Comparison of ENCODE assay signal across 12 cellular contexts in the genomic region with DNA sequence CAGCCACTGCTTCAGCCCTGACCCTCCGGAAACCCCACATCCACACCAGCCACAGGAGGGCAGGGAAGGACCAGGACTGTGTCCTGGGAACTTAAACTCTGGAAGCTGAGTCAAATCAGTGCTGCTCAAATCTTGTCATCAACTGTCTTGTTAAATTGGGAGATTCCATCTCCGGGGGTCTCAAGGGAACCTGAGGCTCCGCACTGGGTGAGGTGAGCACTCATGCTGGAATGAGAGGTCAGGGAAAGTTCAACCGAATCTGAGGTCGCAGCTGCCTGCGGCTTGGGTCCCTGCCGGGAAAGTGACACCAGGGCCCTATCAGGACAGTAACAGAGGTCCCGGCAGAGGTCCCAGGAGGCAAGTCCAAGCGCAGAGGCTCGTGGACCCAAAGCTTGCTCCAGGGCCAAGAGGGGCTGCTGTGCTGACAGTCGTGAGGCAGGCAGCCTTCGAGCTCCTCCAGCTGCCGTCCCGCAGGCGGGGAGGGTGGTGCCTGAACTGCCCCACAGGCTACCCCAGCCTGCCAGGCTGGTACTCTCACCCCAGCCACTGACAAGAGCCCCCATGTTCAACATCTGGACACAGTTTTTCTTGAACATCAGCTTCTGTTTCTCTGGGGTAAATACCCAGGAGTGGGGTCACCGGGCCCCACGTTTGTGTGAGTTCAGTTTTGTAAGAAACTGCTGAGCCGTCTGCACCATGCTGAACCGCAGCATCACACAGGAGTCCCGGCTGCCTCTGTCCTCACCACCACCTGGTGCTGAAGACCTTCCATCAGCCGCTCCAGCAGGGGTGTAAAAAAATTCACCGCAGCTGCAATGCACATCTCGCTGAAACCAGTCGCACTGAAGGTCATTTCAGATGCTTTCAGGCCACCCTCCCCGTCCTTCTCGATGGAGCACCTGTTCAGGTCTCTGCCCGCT.
DNase-seq lines count a peak whose midpoint lies in the region; ATAC-seq, FAIRE-seq and TF ChIP-seq lines count a peak whose summit lies in the region.
"Had no signal": no experiment of that assay in that cellular context is flagged by ENCODE, and none has a peak within 500 bp of the region (broad histone marks: within the 10 kb centered on the region; RNA-seq: fewer than 3 reads in every experiment).

No MANE protein-coding gene starts in this region.

- TF ChIP-seq EP300 in HepG2 (IDR thresholded peaks at IDR 0.05; ENCODE audit: low read depth in 2 of 2, low read length in 2 of 2) (no peak), HepG2 (CRISPR knock-in tag; IDR thresholded peaks at IDR 0.05; ENCODE audit: borderline replicate concordance) (no peak)

- in situ Hi-C loops in HepG2 (cut with HindIII; ENCODE audit: extremely low pct_ligation_motif_present, low pct_unique_long_range_greater_than_20kb), result no loop called here

- H3K9me3 ChIP-seq in HepG2 (ENCODE audit: low read length) (no peaks in the 10 kb centered on the region), upper lobe of right lung (no peaks in the 10 kb centered on the region), vagina (no peaks in the 10 kb centered on the region)
- H3K9me3 ChIP-seq: prostate gland had no signal

- H3K36me3 ChIP-seq in HepG2 (replicated peaks in 1 of 2; ENCODE audit: control insufficient read depth in 1 of 2, insufficient read depth in 2 of 2, low read length in 2 of 2) (no peaks in the 10 kb centered on the region), upper lobe of right lung (no peaks in the 10 kb centered on the region), vagina (no peaks in the 10 kb centered on the region)
- H3K36me3 ChIP-seq: prostate gland had no signal

- H3K4me1 ChIP-seq in HepG2 (ENCODE audit: insufficient read depth, low read length) (no peaks in the 10 kb centered on the region), upper lobe of right lung (no peaks in the 10 kb centered on the region), vagina (peaks cover 22% of the 10 kb centered on the region)
- H3K4me1 ChIP-seq: prostate gland had no signal

- 77% methylated on average over 15 of the region's 27 CpGs for WGBS in HepG2 (ENCODE audit: low lambda C conversion rate)

- H3K79me2 ChIP-seq in HepG2 (ENCODE audit: insufficient read depth, low read length), result no peaks in the 10 kb centered on the region

- no peaks in the 10 kb centered on the region for H4K20me1 ChIP-seq in HepG2 (ENCODE audit: insufficient read depth, low read length)

- POLR2A ChIA-PET in HepG2 (lab: Yijun Ruan, JAX), result no interaction called here

- H3K27me3 ChIP-seq in HepG2 (ENCODE audit: control insufficient read depth in 1 of 2, insufficient read depth in 2 of 2, low read length in 2 of 2) (no peaks in the 10 kb centered on the region), upper lobe of right lung (no peaks in the 10 kb centered on the region), vagina (no peaks in the 10 kb centered on the region)

- intact Hi-C loops in HepG2 (cut with micrococcal nuclease; ENCODE audit: unreplicated experiment) (no loop called here), upper lobe of right lung (cut with DNase I) (no loop called here), vagina (cut with DNase I) (no loop called here)

- no peak overlapping the region for H3K9ac ChIP-seq in HepG2 (ENCODE audit: insufficient read depth, low read depth, low read length)

- TF ChIP-seq RAD21 in HepG2 (CRISPR knock-in tag; IDR thresholded peaks at IDR 0.05), result no peak

- TF ChIP-seq CTCF in epithelial cell of proximal tubule (conservative IDR thresholded peaks at IDR 0.05; ENCODE audit: low read depth, low read length), result peak; percentile 55
- TF ChIP-seq CTCF in HepG2 (CRISPR knock-in tag; IDR thresholded peaks at IDR 0.05), result peak; percentile 47
- TF ChIP-seq CTCF in upper lobe of right lung (IDR thresholded peaks at IDR 0.05), result no peak
- TF ChIP-seq CTCF in vagina (IDR thresholded peaks at IDR 0.05), result no peak

- no peak overlapping the region for H3K4me2 ChIP-seq in HepG2 (ENCODE audit: low read depth, low read length)

- ATAC-seq in HepG2 (peak; percentile 54), upper lobe of right lung (peak; percentile 35)
- ATAC-seq: activated T-cell treated with anti-CD3 and anti-CD28 coated beads, Interleukin-2, amount 50 U/mL, for 4 hours had no signal

- no peak overlapping the region for H2AFZ ChIP-seq in HepG2 (ENCODE audit: low read length)

- CTCF ChIA-PET in HepG2 (lab: Yijun Ruan, JAX; ENCODE audit: low intra/inter-chr PET ratio, low total read pairs), result no interaction called here

- DNase-seq in DMS53 (lab: John Stamatoyannopoulos, UW) (peak; percentile 25), DMS53 treated with DMSO at 0.1 percent for 48 hours (lab: John Stamatoyannopoulos, UW; ENCODE audit: unreplicated experiment) (no peak), epithelial cell of proximal tubule (ENCODE audit: low read depth) (no peak), HepG2 (ENCODE audit: low spot score) (no peak), upper lobe of right lung (peak; percentile 54), H4 (ENCODE audit: low spot score) (no peak), vagina (ENCODE audit: extremely low spot score in 2 of 2) (no peak), AG08395 (ENCODE audit: low spot score) (no peak)
- DNase-seq: activated T-cell treated with anti-CD3 and anti-CD28 coated beads, Interleukin-2, amount 50 U/mL, for 4 hours; NCI-H446 treated with DMSO at 0.1 percent for 48 hours had no signal

- TF ChIP-seq POLR2A in HepG2 (IDR thresholded peaks at IDR 0.05; ENCODE audit: insufficient read depth in 1 of 2, low read depth in 2 of 2, low read length in 2 of 2) (no peak), vagina (IDR thresholded peaks at IDR 0.05) (no peak)

- H3K27ac ChIP-seq in HepG2 (ENCODE audit: extremely low read length, insufficient read depth, low read length) (no peak overlapping the region), upper lobe of right lung (no peak overlapping the region), vagina (no peak overlapping the region)
- H3K27ac ChIP-seq: 22Rv1, prostate gland had no signal

- BruUV-seq in HepG2 (replicated peaks; lab: Mats Ljungman, UMichigan), result no TSS peak

- no peak for FAIRE-seq in HepG2 (lab: Jason Lieb, UNC)

- H3K4me3 ChIP-seq in epithelial cell of proximal tubule (ENCODE audit: low read depth, low read length) (no peak overlapping the region), HepG2 (replicated peaks in 1 of 3; ENCODE audit: insufficient read depth in 1 of 3, low read depth in 2 of 3, low read length in 3 of 3) (no peak overlapping the region), upper lobe of right lung (no peak overlapping the region), vagina (no peak overlapping the region)
- H3K4me3 ChIP-seq: prostate gland had no signal

TF ChIP-seq in HepG2, 621 proteins besides CTCF, POLR2A, EP300 and RAD21:
- TF ChIP-seq, protein P1, sequence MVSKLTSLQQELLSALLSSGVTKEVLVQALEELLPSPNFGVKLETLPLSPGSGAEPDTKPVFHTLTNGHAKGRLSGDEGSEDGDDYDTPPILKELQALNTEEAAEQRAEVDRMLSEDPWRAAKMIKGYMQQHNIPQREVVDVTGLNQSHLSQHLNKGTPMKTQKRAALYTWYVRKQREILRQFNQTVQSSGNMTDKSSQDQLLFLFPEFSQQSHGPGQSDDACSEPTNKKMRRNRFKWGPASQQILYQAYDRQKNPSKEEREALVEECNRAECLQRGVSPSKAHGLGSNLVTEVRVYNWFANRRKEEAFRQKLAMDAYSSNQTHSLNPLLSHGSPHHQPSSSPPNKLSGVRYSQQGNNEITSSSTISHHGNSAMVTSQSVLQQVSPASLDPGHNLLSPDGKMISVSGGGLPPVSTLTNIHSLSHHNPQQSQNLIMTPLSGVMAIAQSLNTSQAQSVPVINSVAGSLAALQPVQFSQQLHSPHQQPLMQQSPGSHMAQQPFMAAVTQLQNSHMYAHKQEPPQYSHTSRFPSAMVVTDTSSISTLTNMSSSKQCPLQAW (CRISPR knock-in tag; IDR thresholded peaks at IDR 0.05), result no peak
- TF ChIP-seq ZBTB20 (CRISPR knock-in tag; IDR thresholded peaks at IDR 0.05; ENCODE audit: borderline replicate concordance, low read depth), result no peak
- peak; percentile 56 for TF ChIP-seq STAG1 (CRISPR knock-in tag; IDR thresholded peaks at IDR 0.05)
- peak; percentile 10; the same call in 1 of the 2 replicates for TF ChIP-seq SMC3 (IDR thresholded peaks at IDR 0.05; ENCODE audit: low read length)
- TF ChIP-seq NR2F6 (IDR thresholded peaks at IDR 0.05), result no peak
- TF ChIP-seq NR2F6 (CRISPR knock-in tag; IDR thresholded peaks at IDR 0.05), result no peak
- no peak for TF ChIP-seq ZNF780A (CRISPR knock-in tag; IDR thresholded peaks at IDR 0.05)

Comparison
In these comparisons a context has a peak if more than half of its experiments do, and no peak if none do; other contexts are left out.
1. DNase-seq: peak in DMS53 (single experiment) and upper lobe of right lung (single experiment); none in DMS53 treated with DMSO at 0.1 percent for 48 hours (single experiment), epithelial cell of proximal tubule (single experiment), HepG2 (single experiment), H4 (single experiment), vagina (0 of 2) and AG08395 (single experiment).
2. CTCF ChIP-seq: peak in epithelial cell of proximal tubule (single experiment) and HepG2 (single experiment); none in upper lobe of right lung (single experiment) and vagina (0 of 3).